2 cellular contexts compared by ENCODE assay signal in genomic region chr18:62760403-62760734, GRCh38.
TF ChIP-seq lines count a peak whose summit lies in the region.

No MANE protein-coding gene starts in this region.

TF ChIP-seq in SK-N-SH, 30 proteins besides CTCF, POLR2A, EP300 and RAD21 (continued from another document):
- TF ChIP-seq REST (IDR thresholded peaks at IDR 0.05; ENCODE audit: low read depth, low read length) (no peak), FOSL2 (IDR thresholded peaks at IDR 0.05; ENCODE audit: borderline replicate concordance, low read depth) (no peak), FOXM1 (IDR thresholded peaks at IDR 0.05; ENCODE audit: low read depth) (no peak), MEF2A (IDR thresholded peaks at IDR 0.05; ENCODE audit: borderline replicate concordance, low read depth) (no peak), ELF1 (IDR thresholded peaks at IDR 0.05) (no peak), SIN3A (IDR thresholded peaks at IDR 0.05; ENCODE audit: borderline replicate concordance, low read depth, low read length) (no peak), USF2 (IDR thresholded peaks at IDR 0.05; ENCODE audit: borderline replicate concordance, low read depth, low read length) (no peak), MAX (IDR thresholded peaks at IDR 0.05; ENCODE audit: low read depth) (no peak), IRF3 (IDR thresholded peaks at IDR 0.05; ENCODE audit: low read depth, low read length) (no peak), RCOR1 (IDR thresholded peaks at IDR 0.05; ENCODE audit: low read length) (no peak)

TF ChIP-seq in SK-N-SH treated with all-trans-retinoic acid at 6 μM for 48 hours, 23 proteins besides CTCF, POLR2A, EP300 and RAD21 (continued from another document):
- TF ChIP-seq CSRNP3 (CRISPR knock-in tag; IDR thresholded peaks at IDR 0.05) (no peak), ESRRG (CRISPR knock-in tag; IDR thresholded peaks at IDR 0.05) (no peak), GLIS3 (CRISPR knock-in tag; IDR thresholded peaks at IDR 0.05) (no peak), TSHZ2 (CRISPR knock-in tag; IDR thresholded peaks at IDR 0.05) (no peak), CSDC2 (CRISPR knock-in tag; IDR thresholded peaks at IDR 0.05) (no peak)
